In genomic region chr5:58048954-58049353, GRCh38 we compare ENCODE assay signal across 28 cellular contexts.
"Had no signal": no experiment of that assay in that cellular context is flagged by ENCODE, and none has a peak within 500 bp of the region (broad histone marks: within the 10 kb centered on the region; RNA-seq: fewer than 3 reads in every experiment).

No MANE protein-coding gene starts in this region.

- H3K9me3 ChIP-seq: colonic mucosa, gastroesophageal sphincter, mucosa of descending colon, prostate gland, right atrium auricular region, thyroid gland had no signal

- H3K27me3 ChIP-seq: colonic mucosa, esophagus muscularis mucosa, foreskin keratinocyte, gastroesophageal sphincter, heart right ventricle, right atrium auricular region, stomach, thyroid gland had no signal

- ATAC-seq: foreskin keratinocyte; gastroesophageal sphincter; heart right ventricle; left lobe of liver; mucosa of descending colon; natural killer cell treated with Interleukin-12 subunit alpha and Interleukin-12 subunit beta and Interleukin-15 and Interleukin-18, amount 100 ng/mL, for 72 hours; sciatic nerve; stimulated activated effector memory CD8-positive, alpha-beta T cell treated with anti-CD3 and anti-CD28 coated beads, Interleukin-12 subunit alpha, Interleukin-12 subunit beta, amount 100 ng/mL, for 72 hours had no signal

- H3K27ac ChIP-seq: colonic mucosa, esophagus muscularis mucosa, foreskin keratinocyte, gastroesophageal sphincter, heart right ventricle, parathyroid adenoma, prostate gland, right atrium auricular region, stomach, thyroid gland had no signal

- H3K79me2 ChIP-seq: parathyroid adenoma had no signal

- H3K4me3 ChIP-seq: colonic mucosa, esophagus muscularis mucosa, gastroesophageal sphincter, heart right ventricle, lung, mucosa of descending colon, prostate gland, right atrium auricular region, stomach, thyroid gland had no signal

- H3K9ac ChIP-seq: parathyroid adenoma had no signal

- H3K36me3 ChIP-seq: colonic mucosa, esophagus muscularis mucosa, gastroesophageal sphincter, heart right ventricle, prostate gland, right atrium auricular region, stomach, thyroid gland had no signal

- H3K4me1 ChIP-seq: colonic mucosa, esophagus muscularis mucosa, foreskin keratinocyte, gastroesophageal sphincter, parathyroid adenoma, prostate gland, right atrium auricular region, stomach, thyroid gland had no signal

- FAIRE-seq: endothelial cell of umbilical vein had no signal

- H2AFZ ChIP-seq: parathyroid adenoma had no signal

- DNase-seq: colonic mucosa; effector CD8-positive, alpha-beta T cell; foreskin keratinocyte; glutamatergic neuron; heart right ventricle; hippocampal formation; immature natural killer cell; islet precursor cell; kidney glomerular epithelial cell; mesenchymal stem cell; mucosa of descending colon; naive B cell; stimulated activated CD4-positive, alpha-beta T cell treated with anti-CD3 and anti-CD28 coated beads, Interleukin-2, amount 100 ng/mL, for 24 hours; stimulated activated CD4-positive, alpha-beta T cell treated with anti-CD3 and anti-CD28 coated beads, Interleukin-4, amount 100 ng/mL, for 24 hours; stimulated activated naive CD4-positive, alpha-beta T cell treated with Interleukin-2 at 50 U/mL for 16 hours; stomach; thyroid gland had no signal
